Comparison of ENCODE assay signal across 9 cellular contexts in genomic region chr13:112710855-112711527, GRCh38. TPM values are rescaled to one million over a fixed set of nuclear protein-coding genes. Genes with fewer than 3 reads are reported as not detected.
DNase-seq lines count a peak whose midpoint lies in the region; ATAC-seq and TF ChIP-seq lines count a peak whose summit lies in the region.
"Had no signal": no experiment of that assay in that cellular context is flagged by ENCODE, and none has a peak within 500 bp of the region (broad histone marks: within the 10 kb centered on the region; RNA-seq: fewer than 3 reads in every experiment).

No MANE protein-coding gene starts in this region.

- H3K23ac ChIP-seq in trophoblast cell (ENCODE audit: low read length) = no peak overlapping the region

- H2BK5ac ChIP-seq in trophoblast cell (ENCODE audit: low read depth, low read length, poor library complexity) = peak overlapping the region; percentile 84

- WGBS in adipose tissue, 3 donors = 60 to 84% (median 67%) methylated on average over 20 to 22 of the region's 22 CpGs
- 49 to 68% (median 61%) methylated on average over 13 to 22 of the region's 22 CpGs for WGBS in heart left ventricle, 4 donors
- no CpG with 5 or more reads among the region's 22 CpGs for WGBS in trophoblast cell (ENCODE audit: extremely low coverage, insufficient coverage, insufficient read length)

- peak overlapping the region; percentile 53 for H3K4me2 ChIP-seq in trophoblast cell (ENCODE audit: low read length)

- H2AFZ ChIP-seq in trophoblast cell (ENCODE audit: insufficient read depth, low read length, poor library complexity) = no peak overlapping the region

- no peaks in the 10 kb centered on the region for H3K27me3 ChIP-seq in heart left ventricle
- no peaks in the 10 kb centered on the region for H3K27me3 ChIP-seq in trophoblast cell (ENCODE audit: insufficient read depth, low read length)

- POLR2A ChIA-PET in AG04449 (lab: Yijun Ruan, JAX) = no interaction called here

- intact Hi-C loops in heart left ventricle (cut with DNase I) = loop anchor here in 3 of 10 donors (1.0 to 2.0 kb wide), 2 partner anchors 20 to 21 kb away; partner anchors contain the start of gene ATP11A (in 3 of the 3)

- H3K9ac ChIP-seq in trophoblast cell (ENCODE audit: low read length) = no peak overlapping the region

- H2BK120ac ChIP-seq in trophoblast cell (ENCODE audit: insufficient read depth, low read length, poor library complexity) = peak overlapping the region; percentile 76

- H3K4me3 ChIP-seq in AG04449 (ENCODE audit: low read depth, low read length) = peak overlapping the region; percentile 39; the same call in 1 of the 2 replicates
- peak overlapping the region in 8 of 12 donors; percentile 6 to 45 (median 34) for H3K4me3 ChIP-seq in heart left ventricle
- H3K4me3 ChIP-seq in trophoblast cell (ENCODE audit: low read depth, low read length) = no peak overlapping the region

- ATAC-seq in heart left ventricle (peak in 1 of 4 donors; percentile 13), GM21515 (IDR thresholded peaks at IDR 0.05; ENCODE audit: unreplicated experiment) (no peak), HG02870 (IDR thresholded peaks at IDR 0.05; ENCODE audit: unreplicated experiment) (no peak), GM21390 (IDR thresholded peaks at IDR 0.05; ENCODE audit: unreplicated experiment) (no peak)

- no peak overlapping the region for H4K12ac ChIP-seq in trophoblast cell (ENCODE audit: low read depth, low read length)

- TF ChIP-seq CTCF in AG04449 (IDR thresholded peaks at IDR 0.05; ENCODE audit: insufficient read depth, low read length, missing control alignments) (no peak), heart left ventricle (IDR thresholded peaks at IDR 0.05) (no peak)

- H3K79me2 ChIP-seq in trophoblast cell (ENCODE audit: control insufficient read depth, insufficient read depth, low read length, poor library complexity) = peaks cover 18% of the 10 kb centered on the region

- peak overlapping the region; percentile 72 for H4K91ac ChIP-seq in trophoblast cell (ENCODE audit: low read depth, low read length)

- no peak overlapping the region for H3K18ac ChIP-seq in trophoblast cell (ENCODE audit: low read length)

- peak overlapping the region; percentile 83 for H2BK12ac ChIP-seq in trophoblast cell (ENCODE audit: low read length)

- H3K36me3 ChIP-seq in heart left ventricle (peaks cover 0 to 7% (median 0%) of the 10 kb centered on the region in 9 donors), trophoblast cell (ENCODE audit: control insufficient read depth in 1 of 2, insufficient read depth in 2 of 2, low read length in 2 of 2) (peaks cover 0 to 2% of the 10 kb centered on the region in 2 experiments)

- H3K9me3 ChIP-seq in heart left ventricle = peaks cover 0 to 11% (median 0%) of the 10 kb centered on the region in 12 donors
- peaks cover 3% of the 10 kb centered on the region for H3K9me3 ChIP-seq in trophoblast cell (ENCODE audit: insufficient read depth, low read depth, low read length)

- H3K14ac ChIP-seq in trophoblast cell (ENCODE audit: low read length) = peak overlapping the region; percentile 70

- peaks cover 22% of the 10 kb centered on the region for H3K79me1 ChIP-seq in trophoblast cell (ENCODE audit: low read length)

- CTCF ChIA-PET in AG04449 (lab: Yijun Ruan, JAX) = interaction anchor here (2.4 kb wide), 1 partner anchor 17 kb away, joined by 6 read pairs; no protein-coding TSS in a partner anchor

- H3K4me1 ChIP-seq in heart left ventricle = peaks cover 18 to 61% (median 41%) of the 10 kb centered on the region in 12 donors
- H3K4me1 ChIP-seq in trophoblast cell (ENCODE audit: control insufficient read depth in 1 of 2, insufficient read depth in 2 of 2, low read length in 2 of 2) = peaks cover 29 to 41% of the 10 kb centered on the region in 2 experiments

- H4K8ac ChIP-seq in trophoblast cell (ENCODE audit: low read depth, low read length) = no peak overlapping the region

- no peak for TF ChIP-seq POLR2A in heart left ventricle (IDR thresholded peaks at IDR 0.05)

- peak overlapping the region; percentile 32 for H3K27ac ChIP-seq in adipose tissue (ENCODE audit: low read depth, low read length)
- peak overlapping the region; percentile 33 to 93 (median 90) for H3K27ac ChIP-seq in heart left ventricle
- peak overlapping the region; percentile 97 for H3K27ac ChIP-seq in trophoblast cell (ENCODE audit: low read depth, low read length)

- no peak overlapping the region for H2AK5ac ChIP-seq in trophoblast cell (ENCODE audit: low read length)

- DNase-seq in AG04449 (ENCODE audit: low read depth, low spot score) = no peak
- DNase-seq in heart left ventricle = peak in 2 of 5 donors; percentile 50 to 79
- no peak for DNase-seq in trophoblast cell
- DNase-seq in T-helper 1 cell = no peak
- DNase-seq: stimulated activated naive CD4-positive, alpha-beta T cell treated with Interleukin-2 at 50 U/mL for 16 hours had no signal

- H3K4ac ChIP-seq in trophoblast cell (ENCODE audit: low read depth, low read length) = peak overlapping the region; percentile 51

RNA-seq across cellular contexts. Expression of gene ATP11A, which starts 21.2 kb away (rescaled TPM):
- 10 to 100 TPM in 1 of 3 donors, 1 to 10 TPM in 2; 8.1 to 12.0 (median 9.9) TPM for polyA plus RNA-seq in adipose tissue
- total RNA-seq in heart left ventricle = 100 to 1,000 TPM in 5 of 9 donors, 10 to 100 TPM in 4; 51.4 to 146 (median 110) TPM
- 10 to 100 TPM; 20.5 to 91.2 TPM for polyA plus RNA-seq in heart left ventricle
- polyA plus RNA-seq in trophoblast cell (2013) = 28.9 and 29.2 TPM in 2 replicates

Comparison
In these comparisons a context has a peak if more than half of its experiments do, and no peak if none do; other contexts are left out.
1. H3K27ac ChIP-seq: peak in every context shown above with its lines; median percentile 97 in trophoblast cell; 90 in heart left ventricle; 32 in adipose tissue.